Comparison of ENCODE assay signal across 1 cellular context in the genomic region with DNA sequence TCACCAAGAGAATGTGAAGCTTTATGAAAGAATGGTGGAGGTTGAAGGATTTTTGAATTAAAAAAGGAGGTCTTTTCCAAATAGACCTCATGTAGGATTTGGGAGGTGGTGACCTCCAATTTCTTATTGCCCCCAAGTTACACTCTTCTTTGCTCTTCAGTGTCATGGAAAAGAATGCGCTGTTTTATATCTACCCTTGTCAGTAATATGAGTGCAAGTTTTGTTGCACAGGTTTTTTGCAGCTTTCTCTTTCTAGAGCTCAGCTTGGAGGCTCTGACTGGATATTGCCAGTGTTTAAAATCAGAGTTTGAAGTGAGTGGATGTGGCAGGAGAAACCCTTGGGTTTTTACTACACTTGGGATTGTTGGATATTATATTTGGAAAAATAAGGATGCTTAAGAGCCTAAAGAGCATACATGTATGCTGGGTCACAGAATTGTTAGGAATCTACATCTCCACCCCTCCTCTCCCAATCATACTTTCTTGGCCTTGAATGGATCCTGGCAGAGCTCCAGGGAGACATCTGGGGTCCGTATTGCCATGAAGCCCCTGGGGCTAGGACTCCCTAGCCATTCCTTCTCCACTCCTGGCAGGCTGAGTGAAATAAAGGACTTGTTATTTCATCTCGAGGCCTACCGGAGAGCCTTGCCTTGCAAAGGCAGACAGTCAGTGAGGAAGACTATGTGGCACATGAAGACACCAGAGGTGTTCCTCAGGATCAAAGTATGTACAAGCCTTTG.
TF ChIP-seq lines count a peak whose summit lies in the region.

No MANE protein-coding gene starts in this region.

TF ChIP-seq in H1, 55 proteins besides CTCF, POLR2A, EP300 and RAD21:
- no peak for TF ChIP-seq CREB1 (IDR thresholded peaks at IDR 0.05)
- no peak for TF ChIP-seq POU5F1 (IDR thresholded peaks at IDR 0.05; ENCODE audit: low read depth, low read length)
- no peak for TF ChIP-seq PHF8 (conservative IDR thresholded peaks at IDR 0.05; ENCODE audit: low read depth, low read length)
- TF ChIP-seq ASH2L (IDR thresholded peaks at IDR 0.05; ENCODE audit: low read length) = no peak
- TF ChIP-seq JUN (IDR thresholded peaks at IDR 0.05; ENCODE audit: low read depth, low read length) = no peak
- no peak for TF ChIP-seq CEBPB (IDR thresholded peaks at IDR 0.05; ENCODE audit: low read depth, low read length)
- TF ChIP-seq KDM5A (IDR thresholded peaks at IDR 0.05; ENCODE audit: low read length) = no peak
- TF ChIP-seq SAP30 (IDR thresholded peaks at IDR 0.05; ENCODE audit: insufficient read depth, insufficient replicate concordance, low read length) = no peak
- no peak for TF ChIP-seq SP2 (IDR thresholded peaks at IDR 0.05; ENCODE audit: low read length)
- no peak for TF ChIP-seq JUND (IDR thresholded peaks at IDR 0.05; ENCODE audit: low read length)
- no peak for TF ChIP-seq SUZ12 (IDR thresholded peaks at IDR 0.05; ENCODE audit: low read length)
- no peak for TF ChIP-seq NRF1 (IDR thresholded peaks at IDR 0.05; ENCODE audit: low read depth, low read length)
- TF ChIP-seq, protein P1, sequence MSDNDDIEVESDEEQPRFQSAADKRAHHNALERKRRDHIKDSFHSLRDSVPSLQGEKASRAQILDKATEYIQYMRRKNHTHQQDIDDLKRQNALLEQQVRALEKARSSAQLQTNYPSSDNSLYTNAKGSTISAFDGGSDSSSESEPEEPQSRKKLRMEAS (IDR thresholded peaks at IDR 0.05) = no peak
- no peak for TF ChIP-seq GABPA (IDR thresholded peaks at IDR 0.05; ENCODE audit: borderline replicate concordance, insufficient read depth, low read length)
- no peak for TF ChIP-seq KDM4A (IDR thresholded peaks at IDR 0.05; ENCODE audit: low read depth, low read length, severe bottlenecking)
- no peak for TF ChIP-seq SRF (IDR thresholded peaks at IDR 0.05; ENCODE audit: low read depth, low read length)
- TF ChIP-seq POLR2AphosphoS5 (IDR thresholded peaks at IDR 0.05; ENCODE audit: low read depth, low read length) = no peak
- TF ChIP-seq CBX8 (IDR thresholded peaks at IDR 0.05; ENCODE audit: borderline replicate concordance, low read depth, low read length) = no peak
TF ChIP-seq in H1: peak in this region for 0.
